ENCODE assay signal across 8 cellular contexts in the genomic region with DNA sequence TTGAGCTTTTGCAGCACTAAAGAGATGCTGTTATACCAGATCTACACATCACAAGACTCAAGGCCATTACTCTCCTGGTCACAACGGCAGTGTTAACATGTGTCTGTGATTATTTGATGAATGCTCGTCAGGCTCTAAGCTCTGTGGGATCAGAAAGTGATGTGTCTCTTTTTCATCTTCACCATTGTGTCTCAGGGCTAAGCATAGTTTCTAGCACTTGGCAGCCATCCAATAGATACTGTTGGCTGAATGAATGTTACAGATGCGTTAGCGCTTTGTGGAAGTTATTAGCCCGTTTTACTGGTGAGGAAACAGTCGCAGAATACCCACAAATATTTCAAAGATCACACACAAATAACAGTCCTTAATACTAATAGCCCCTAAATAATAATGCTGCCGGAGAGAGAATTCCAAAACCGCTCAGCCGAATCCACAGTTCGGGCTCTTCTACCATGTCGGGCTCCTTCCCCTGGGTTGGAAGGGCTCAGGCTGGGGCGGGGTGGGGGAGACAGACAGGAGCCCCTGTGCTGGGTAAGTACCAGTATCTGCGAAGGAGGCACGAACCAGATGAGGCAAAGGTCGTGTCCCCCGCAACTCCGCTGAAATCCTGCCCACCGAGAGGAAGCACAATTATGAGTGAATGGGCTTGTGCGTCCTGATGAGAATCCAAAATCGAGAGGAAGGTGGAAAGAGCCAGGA. TPM values are rescaled to one million over a fixed set of nuclear protein-coding genes. Genes with fewer than 3 reads are reported as not detected.
DNase-seq lines count a peak whose midpoint lies in the region; ATAC-seq and TF ChIP-seq lines count a peak whose summit lies in the region.

No MANE protein-coding gene starts in this region.

- H3K27me3 Mint-ChIP-seq in effector memory CD8-positive, alpha-beta T cell = peaks cover 59 to 71% of the 10 kb centered on the region in 2 donors

- peak overlapping the region; percentile 42 for H3K4me3 ChIP-seq in ovary

- peak overlapping the region in 1 of 2 donors; percentile 45 for H3K27ac Mint-ChIP-seq in effector memory CD8-positive, alpha-beta T cell

- H3K4me1 ChIP-seq in ovary (ENCODE audit: insufficient read depth) = peaks cover 8% of the 10 kb centered on the region

- H3K9me3 Mint-ChIP-seq in effector memory CD8-positive, alpha-beta T cell = no peaks in the 10 kb centered on the region

- H3K4me3 Mint-ChIP-seq in effector memory CD8-positive, alpha-beta T cell = peak overlapping the region; percentile 79 to 80

- DNase-seq in ELR (ENCODE audit: low read depth) (peak; percentile 1), NCI-H510A treated with DMSO at 0.1 percent for 48 hours (lab: John Stamatoyannopoulos, UW) (peak; percentile 39), ovary (peak in 3 of 5 donors; percentile 17 to 26 (median 19)), epidermal melanocyte (ENCODE audit: insufficient read length, low spot score) (no peak), DMS114 treated with DMSO at 0.1 percent for 48 hours (lab: John Stamatoyannopoulos, UW; ENCODE audit: unreplicated experiment) (no peak), glomerular visceral epithelial cell (ENCODE audit: extremely low spot score) (no peak)
- DNase-seq in effector memory CD8-positive, alpha-beta T cell = no peak

- H3K27me3 ChIP-seq in ovary = no peaks in the 10 kb centered on the region

- no peak for ATAC-seq in effector memory CD8-positive, alpha-beta T cell (replicated peaks)
- ATAC-seq in HG02798 (IDR thresholded peaks at IDR 0.05; ENCODE audit: poor library complexity, unreplicated experiment) = no peak

- TF ChIP-seq POLR2A in ovary (IDR thresholded peaks at IDR 0.05) = no peak

- no peaks in the 10 kb centered on the region for H3K36me3 ChIP-seq in ovary

- intact Hi-C loops in ovary (cut with DNase I) = no loop called here

- no peak for TF ChIP-seq CTCF in ovary (IDR thresholded peaks at IDR 0.05)

- H3K4me1 Mint-ChIP-seq in effector memory CD8-positive, alpha-beta T cell (ENCODE audit: low read depth in 2 of 2) = peaks cover 10 to 16% of the 10 kb centered on the region in 2 donors

- no peak overlapping the region for H3K27ac ChIP-seq in ovary

- no peaks in the 10 kb centered on the region for H3K9me3 ChIP-seq in ovary

- TF ChIP-seq EP300 in ovary (IDR thresholded peaks at IDR 0.05) = no peak

- WGBS in ovary, 3 donors = 4 to 7% (median 5%) methylated on average over 20 of the region's 20 CpGs

- peaks cover 5% of the 10 kb centered on the region for H3K36me3 Mint-ChIP-seq in effector memory CD8-positive, alpha-beta T cell (ENCODE audit: insufficient read depth)

RNA-seq across cellular contexts. Expression of gene FAM81A, which starts 1.1 kb away (rescaled TPM):
- total RNA-seq in ovary = 1 to 10 TPM in 2 of 7 donors, under 1 TPM in 5; 0.35 to 5.1 (median 0.61) TPM
- polyA plus RNA-seq in ovary = 1 to 10 TPM in 1 of 2 donors, under 1 TPM in 1; 0.85 to 2.2 TPM

Comparison
In these comparisons a context has a peak if more than half of its experiments do, and no peak if none do; other contexts are left out.
1. DNase-seq: peak in ELR (single experiment), NCI-H510A treated with DMSO at 0.1 percent for 48 hours (single experiment) and ovary (3 of 5); none in effector memory CD8-positive, alpha-beta T cell (0 of 3), epidermal melanocyte (single experiment), DMS114 treated with DMSO at 0.1 percent for 48 hours (single experiment) and glomerular visceral epithelial cell (single experiment).